31 cellular contexts compared by ENCODE assay signal in the genomic region with DNA sequence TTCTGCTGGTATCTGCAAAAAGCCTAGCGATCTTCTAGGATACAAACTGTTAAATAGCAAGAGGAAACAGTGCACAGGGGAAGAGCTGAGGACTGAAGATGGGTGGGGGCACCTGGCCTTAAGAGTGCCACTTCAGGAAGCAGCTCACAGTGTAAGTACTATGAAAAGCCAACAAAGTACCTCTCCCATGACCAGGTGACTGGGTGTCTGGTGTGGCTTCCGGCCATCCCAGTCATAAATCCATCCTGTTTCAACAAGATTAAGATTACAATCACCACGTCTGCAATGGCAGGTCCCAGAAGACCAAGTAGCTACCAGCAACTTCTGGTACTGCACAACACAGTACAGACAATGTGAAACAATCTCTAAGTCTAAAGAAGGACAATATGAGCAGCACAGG. TPM values are rescaled to one million over a fixed set of nuclear protein-coding genes. Genes with fewer than 3 reads are reported as not detected.
DNase-seq lines count a peak whose midpoint lies in the region; ATAC-seq, FAIRE-seq and TF ChIP-seq lines count a peak whose summit lies in the region.
"Had no signal": no experiment of that assay in that cellular context is flagged by ENCODE, and none has a peak within 500 bp of the region (broad histone marks: within the 10 kb centered on the region; RNA-seq: fewer than 3 reads in every experiment).

No MANE protein-coding gene starts in this region.

- H3K4me1 ChIP-seq in left lung (peaks cover 0 to 10% of the 10 kb centered on the region in 2 donors), kidney (ENCODE audit: control insufficient read depth in 1 of 2, insufficient read depth in 1 of 2, low read depth in 1 of 2, low read length in 2 of 2) (peaks cover 3 to 11% of the 10 kb centered on the region in 2 donors), psoas muscle (peaks cover 1% of the 10 kb centered on the region), ascending aorta (peaks cover 6 to 20% of the 10 kb centered on the region in 2 donors)
- H3K4me1 ChIP-seq: breast epithelium had no signal

- no peak overlapping the region for H3K4me3 ChIP-seq in left lung
- H3K4me3 ChIP-seq in kidney (ENCODE audit: low read length in 2 of 2): no peak overlapping the region
- H3K4me3 ChIP-seq in psoas muscle: no peak overlapping the region
- H3K4me3 ChIP-seq in ascending aorta: no peak overlapping the region
- H3K4me3 ChIP-seq: breast epithelium, esophagus muscularis mucosa, GM23338, lower lobe of right lung, right lobe of liver, thoracic aorta had no signal

- H3K27ac ChIP-seq in left lung: no peak overlapping the region
- no peak overlapping the region for H3K27ac ChIP-seq in kidney (ENCODE audit: low read depth in 2 of 2, low read length in 2 of 2)
- H3K27ac ChIP-seq in psoas muscle: no peak overlapping the region
- no peak overlapping the region for H3K27ac ChIP-seq in ascending aorta
- H3K27ac ChIP-seq: breast epithelium, esophagus muscularis mucosa, lower lobe of right lung, right lobe of liver, thoracic aorta had no signal

- intact Hi-C loops in left lung (cut with DNase I) (no loop called here), kidney (cut with DNase I) (no loop called here), psoas muscle (cut with DNase I) (no loop called here), ascending aorta (cut with DNase I) (no loop called here)

- no peak overlapping the region for H3K9ac ChIP-seq in kidney (ENCODE audit: low read length in 2 of 2)

- DNase-seq in DMS53 treated with DMSO at 0.1 percent for 48 hours (lab: John Stamatoyannopoulos, UW; ENCODE audit: unreplicated experiment) (peak; percentile 97), NCI-H187 treated with DMSO at 0.1 percent for 48 hours (lab: John Stamatoyannopoulos, UW) (peak; percentile 42), SHP77 treated with DMSO at 0.1 percent for 48 hours (lab: John Stamatoyannopoulos, UW) (peak; percentile 36), left lung (no peak), kidney (no peak), psoas muscle (no peak), A172 (ENCODE audit: low spot score) (no peak), ascending aorta (ENCODE audit: low spot score in 2 of 2) (no peak)
- DNase-seq: activated CD4-positive, alpha-beta T cell treated with anti-CD3 and anti-CD28 coated beads for 48 hours; activated CD8-positive, alpha-beta memory T cell treated with anti-CD3 and anti-CD28 coated beads, Interleukin-2, amount 10 ng/mL, durations not matched to agents 7 days and 5 days; activated naive CD4-positive, alpha-beta T cell treated with anti-CD3 and anti-CD28 coated beads for 36 hours; amniotic stem cell; effector memory CD4-positive, alpha-beta T cell; foreskin melanocyte; hypothalamus; lower lobe of right lung; NCI-H146; NCI-H226; right lobe of liver; stimulated activated CD4-positive, alpha-beta T cell treated with anti-CD3 and anti-CD28 coated beads, Interleukin-4, amount 100 ng/mL, for 4 hours; stimulated activated naive CD4-positive, alpha-beta T cell had no signal

- 61 to 87% (median 67%) methylated on average over 3 of the region's 3 CpGs for WGBS in psoas muscle, 3 donors

- H3K27me3 ChIP-seq in left lung (no peaks in the 10 kb centered on the region), psoas muscle (ENCODE audit: insufficient read depth in 3 of 3, low read length in 2 of 3) (no peaks in the 10 kb centered on the region), ascending aorta (no peaks in the 10 kb centered on the region)
- H3K27me3 ChIP-seq: breast epithelium, esophagus muscularis mucosa, right lobe of liver had no signal

- H3K9me3 ChIP-seq in left lung: no peaks in the 10 kb centered on the region
- H3K9me3 ChIP-seq in kidney (ENCODE audit: control insufficient read depth in 1 of 2, low read length in 2 of 2): no peaks in the 10 kb centered on the region
- H3K9me3 ChIP-seq in psoas muscle: no peaks in the 10 kb centered on the region
- H3K9me3 ChIP-seq in ascending aorta: no peaks in the 10 kb centered on the region
- H3K9me3 ChIP-seq: breast epithelium, esophagus muscularis mucosa, lower lobe of right lung, right lobe of liver, thoracic aorta had no signal

- no peak for FAIRE-seq in kidney (lab: Jason Lieb, UNC)
- FAIRE-seq: colon, D721Med, G401.6, TTC549 had no signal

- H3K36me3 ChIP-seq in left lung: peaks cover 0 to 96% of the 10 kb centered on the region in 2 donors
- peaks cover 35 to 69% of the 10 kb centered on the region in 2 donors for H3K36me3 ChIP-seq in kidney (ENCODE audit: control insufficient read depth in 1 of 2, insufficient read depth in 2 of 2, low read length in 2 of 2)
- H3K36me3 ChIP-seq in psoas muscle (ENCODE audit: insufficient read depth in 1 of 2, low read depth in 1 of 2): peaks cover 9 to 98% of the 10 kb centered on the region in 2 donors
- H3K36me3 ChIP-seq in ascending aorta: peaks cover 63 to 77% of the 10 kb centered on the region in 2 donors
- H3K36me3 ChIP-seq: breast epithelium had no signal

- ATAC-seq in left lung (peak; percentile 77), psoas muscle (no peak)
- ATAC-seq: activated CD8-positive, alpha-beta memory T cell treated with anti-CD3 and anti-CD28 coated beads, Interleukin-2, amount 10 ng/mL, durations not matched to agents 7 days and 5 days; GM23338; right lobe of liver had no signal

- TF ChIP-seq CTCF in left lung (IDR thresholded peaks at IDR 0.05) (no peak), kidney (IDR thresholded peaks at IDR 0.05; ENCODE audit: borderline replicate concordance, extremely low read depth, insufficient read depth) (no peak), psoas muscle (IDR thresholded peaks at IDR 0.05) (no peak), ascending aorta (IDR thresholded peaks at IDR 0.05) (no peak)

RNA-seq across cellular contexts. Expression of gene ERFE, which starts 15.9 kb away (rescaled TPM):
- total RNA-seq in left lung (1 to 10 TPM in 1 of 2 donors, under 1 TPM in 1; 0.68 to 1.4 TPM), kidney (61.4 TPM), psoas muscle (10 to 100 TPM in 1 of 4 donors, 1 to 10 TPM in 3; 1.8 to 18.2 (median 4.5) TPM), ascending aorta (3.3 TPM)
- polyA plus RNA-seq in kidney (ENCODE audit: insufficient read depth, low read depth, low replicate concordance) (1.6 TPM), psoas muscle (10 to 100 TPM in 1 of 3 donors, 1 to 10 TPM in 2; 1.4 to 15.4 (median 1.7) TPM)
- total RNA-seq in A172 (2014; rRNA removed; shearing (Covaris generic)): 25.3 and 31.3 TPM in 2 replicates
- total RNA-seq: activated CD8-positive, alpha-beta memory T cell treated with anti-CD3 and anti-CD28 coated beads, Interleukin-2, amount 10 ng/mL, durations not matched to agents 7 days and 5 days; lower lobe of right lung; T-helper 1 cell treated with Interleukin-12 subunit alpha and Interleukin-12 subunit beta and Interleukin-4 antibody, amounts not matched to agents 30 ng/mL and 1 ng/mL, for 36 hours had no signal
- polyA plus RNA-seq: CD14-positive monocyte had no signal

RNA-seq across cellular contexts. Expression of gene ILKAP, which starts 28.8 kb away (rescaled TPM):
- 10 to 100 TPM; 30.6 to 40.5 TPM for total RNA-seq in left lung
- 47.7 TPM for total RNA-seq in kidney
- 38.4 TPM for polyA plus RNA-seq in kidney (ENCODE audit: insufficient read depth, low read depth, low replicate concordance)
- 10 to 100 TPM; 31.8 to 43.8 (median 39.3) TPM for total RNA-seq in psoas muscle
- polyA plus RNA-seq in psoas muscle: 10 to 100 TPM; 55.2 to 66.6 (median 58.4) TPM
- 21.2 and 22.2 TPM in 2 replicates for total RNA-seq in A172 (2014; rRNA removed; shearing (Covaris generic))
- total RNA-seq in ascending aorta: 22.6 TPM

RNA-seq across cellular contexts. Expression of gene KLHL30, which starts 36.2 kb away (rescaled TPM):
- 1 to 10 TPM in 1 of 2 donors, under 1 TPM in 1; 0.96 to 1.0 TPM for total RNA-seq in left lung
- 5.7 TPM for total RNA-seq in kidney
- polyA plus RNA-seq in kidney (ENCODE audit: insufficient read depth, low read depth, low replicate concordance): 0.24 TPM
- 100 to 1,000 TPM in 3 of 4 donors, 10 to 100 TPM in 1; 82.1 to 175 (median 153) TPM for total RNA-seq in psoas muscle
- polyA plus RNA-seq in psoas muscle: 100 to 1,000 TPM in 1 of 3 donors, 10 to 100 TPM in 2; 67.7 to 121 (median 91.7) TPM
- 6.3 and 7.4 TPM in 2 replicates for total RNA-seq in A172 (2014; rRNA removed; shearing (Covaris generic))
- 28.2 TPM for total RNA-seq in ascending aorta
- total RNA-seq: activated CD8-positive, alpha-beta memory T cell treated with anti-CD3 and anti-CD28 coated beads, Interleukin-2, amount 10 ng/mL, durations not matched to agents 7 days and 5 days; activated naive CD4-positive, alpha-beta T cell treated with anti-CD3 and anti-CD28 coated beads for 36 hours; T-helper 1 cell treated with Interleukin-12 subunit alpha and Interleukin-12 subunit beta and Interleukin-4 antibody, amounts not matched to agents 30 ng/mL and 1 ng/mL, for 36 hours had no signal
- polyA plus RNA-seq: GM23338 had no signal

Comparison
In these comparisons a context has a peak if more than half of its experiments do, and no peak if none do; other contexts are left out.
1. DNase-seq: peak in DMS53 treated with DMSO at 0.1 percent for 48 hours (single experiment), NCI-H187 treated with DMSO at 0.1 percent for 48 hours (single experiment) and SHP77 treated with DMSO at 0.1 percent for 48 hours (single experiment); none in left lung (0 of 2), kidney (single experiment), psoas muscle (0 of 2), A172 (single experiment) and ascending aorta (0 of 2).